ENCODE assay signal across 20 cellular contexts in the genomic region with DNA sequence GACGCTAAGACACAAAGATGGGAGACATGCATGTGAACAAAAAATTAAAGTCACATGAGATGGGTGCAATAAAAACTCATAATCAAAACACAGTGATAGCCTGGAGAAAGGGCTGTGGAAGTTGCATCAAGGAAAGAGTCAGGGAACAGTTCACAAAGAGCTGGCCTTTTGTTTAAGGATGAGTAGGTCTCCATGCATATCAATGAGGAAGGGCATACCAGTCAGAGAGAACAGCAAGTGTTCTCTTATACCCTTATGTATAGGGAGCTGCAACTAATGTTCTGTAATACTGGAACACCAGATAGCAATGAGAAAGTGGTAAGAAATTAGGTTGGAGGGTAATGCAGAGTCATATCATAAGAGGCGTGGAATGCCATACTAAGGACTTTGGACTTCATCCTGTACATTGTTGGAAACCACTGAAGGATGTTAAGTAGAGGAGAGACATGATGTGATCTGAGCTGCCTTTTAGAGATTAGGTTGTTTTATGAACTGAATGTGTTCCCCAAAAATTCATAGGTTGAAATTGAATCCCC. TPM values are rescaled to one million over a fixed set of nuclear protein-coding genes. Genes with fewer than 3 reads are reported as not detected.
DNase-seq lines count a peak whose midpoint lies in the region; ATAC-seq, FAIRE-seq and TF ChIP-seq lines count a peak whose summit lies in the region.
"Had no signal": no experiment of that assay in that cellular context is flagged by ENCODE, and none has a peak within 500 bp of the region (broad histone marks: within the 10 kb centered on the region; RNA-seq: fewer than 3 reads in every experiment).

No MANE protein-coding gene starts in this region.

- TF ChIP-seq EP300 in A549 (IDR thresholded peaks at IDR 0.05): no peak

- H3K4me3 ChIP-seq in A549 (no peak overlapping the region), PC-3 (ENCODE audit: low read length) (no peak overlapping the region), dorsolateral prefrontal cortex (peak overlapping the region in 1 of 59 donors; percentile 38), neuron (ENCODE audit: low read length) (no peak overlapping the region)
- H3K4me3 ChIP-seq: K562, right lobe of liver had no signal

- peak overlapping the region; percentile 66 for H3K4me2 ChIP-seq in A549
- 0 out of 2 replicates have a peak overlapping the region, but pooled peaks have one; percentile 11 for H3K4me2 ChIP-seq in PC-3 (ENCODE audit: low read length)

- TF ChIP-seq CTCF in A549 (IDR thresholded peaks at IDR 0.05): no peak
- no peak for TF ChIP-seq CTCF in PC-3 (conservative IDR thresholded peaks at IDR 0.05; ENCODE audit: low read depth, low read length)
- TF ChIP-seq CTCF in dorsolateral prefrontal cortex (IDR thresholded peaks at IDR 0.05 in 54 of 56, conservative IDR thresholded peaks at IDR 0.05 in 2 of 56; ENCODE audit: low read depth in 1 of 56, partially characterized antibody in 56 of 56): no peak

- 90% methylated on average over 2 of the region's 2 CpGs for WGBS in A549 (ENCODE audit: missing lambda C conversion rate)

- FAIRE-seq in A549 (lab: Jason Lieb, UNC): no peak
- FAIRE-seq: H1 had no signal

- H2AFZ ChIP-seq in PC-3 (ENCODE audit: low read length): no peak overlapping the region
- H2AFZ ChIP-seq in neuron (ENCODE audit: low read depth, low read length): peak overlapping the region; percentile 7

- H4K20me1 ChIP-seq in PC-3 (ENCODE audit: low read length): no peaks in the 10 kb centered on the region

- TF ChIP-seq RAD21 in A549 (conservative IDR thresholded peaks at IDR 0.05 in 1 of 2, IDR thresholded peaks at IDR 0.05 in 1 of 2): no peak

- H3K36me3 ChIP-seq in PC-3 (ENCODE audit: low read depth, low read length) (no peaks in the 10 kb centered on the region), neuron (ENCODE audit: insufficient read depth, low read length) (no peaks in the 10 kb centered on the region)
- H3K36me3 ChIP-seq: right lobe of liver had no signal

- no TSS peak for BruUV-seq in PC-3 (replicated peaks; lab: Mats Ljungman, UMichigan)

- peaks cover 27% of the 10 kb centered on the region for H3K4me1 ChIP-seq in A549
- H3K4me1 ChIP-seq in PC-3 (ENCODE audit: insufficient read depth, low read length): peaks cover 29% of the 10 kb centered on the region
- H3K4me1 ChIP-seq in neuron (ENCODE audit: insufficient read depth, low read length): no peaks in the 10 kb centered on the region
- H3K4me1 ChIP-seq: right lobe of liver had no signal

- H3K79me2 ChIP-seq in PC-3 (ENCODE audit: low read length): no peaks in the 10 kb centered on the region

- H3K9me3 ChIP-seq in A549 (0 out of 3 replicates have a peak, but pooled peaks cover 3% of the 10 kb centered on the region), PC-3 (ENCODE audit: low read length) (no peaks in the 10 kb centered on the region), neuron (ENCODE audit: low read length) (no peaks in the 10 kb centered on the region)
- H3K9me3 ChIP-seq: right lobe of liver had no signal

- POLR2A ChIA-PET in A549 (lab: Yijun Ruan, JAX) (no interaction called here), PC-3 (lab: Charles Lee; ENCODE audit: unreplicated experiment) (no interaction called here)

- peak overlapping the region; percentile 65 for H3K9ac ChIP-seq in PC-3 (ENCODE audit: low read length)

- intact Hi-C loops in PC-3 (cut with micrococcal nuclease): loop anchor here (1.0 to 2.0 kb wide), 2 partner anchors 18 to 580 kb away; no protein-coding TSS in a partner anchor
- intact Hi-C loops in dorsolateral prefrontal cortex (cut with DNase I): loop anchor here (2.0 to 10.0 kb wide), 6 partner anchors 43 to 178 kb away; a partner anchor contains a TSS

- TF ChIP-seq POLR2A in A549 (IDR thresholded peaks at IDR 0.05; ENCODE audit: low read length): no peak

- H3K27me3 ChIP-seq in PC-3 (ENCODE audit: low read length): no peaks in the 10 kb centered on the region
- no peaks in the 10 kb centered on the region for H3K27me3 ChIP-seq in dorsolateral prefrontal cortex
- H3K27me3 ChIP-seq in neuron (ENCODE audit: insufficient read depth, low read length): peaks cover under 1% of the 10 kb centered on the region
- H3K27me3 ChIP-seq: right lobe of liver had no signal

- DNase-seq in A549 (ENCODE audit: low read depth in 1 of 2, low spot score in 1 of 2) (no peak), PC-3 (peak; percentile 3), dorsolateral prefrontal cortex (no peak), Kasumi-1 (lab: John Stamatoyannopoulos, UW) (no peak), activated T-cell treated with anti-CD3 and anti-CD28 coated beads for 4 hours (no peak)
- DNase-seq: activated CD4-positive, alpha-beta T cell treated with anti-CD3 and anti-CD28 coated beads for 4 hours; activated naive CD4-positive, alpha-beta T cell; activated T-cell treated with anti-CD3 and anti-CD28 coated beads, Interleukin-2, amount 50 U/mL, for 4 hours; CD8-positive, alpha-beta T cell; effector CD4-positive, alpha-beta T cell; head of caudate nucleus; left cardiac atrium; right lobe of liver; stimulated activated naive CD4-positive, alpha-beta T cell had no signal

- H3F3A ChIP-seq in PC-3 (ENCODE audit: low read length, unreplicated experiment): no peaks in the 10 kb centered on the region

- CTCF ChIA-PET in A549 (lab: Yijun Ruan, JAX) (interaction anchor here (1.1 kb wide), 1 partner anchor 179 kb away, joined by 5 read pairs; no protein-coding TSS in a partner anchor), PC-3 (lab: Charles Lee) (no interaction called here)

- H3K27ac ChIP-seq in A549 (peak overlapping the region; percentile 81 to 82), PC-3 (ENCODE audit: low read length) (peak overlapping the region; percentile 94), dorsolateral prefrontal cortex (peak overlapping the region in 53 of 59 donors; percentile 2 to 95 (median 85))
- H3K27ac ChIP-seq: 22Rv1, right lobe of liver had no signal

- no peaks in the 10 kb centered on the region for H3K9me2 ChIP-seq in PC-3 (replicated peaks; ENCODE audit: low read length)

- no peak for ATAC-seq in A549
- no peak for ATAC-seq in PC-3
- ATAC-seq in HG02870 (IDR thresholded peaks at IDR 0.05; ENCODE audit: unreplicated experiment): no peak
- ATAC-seq in HG02571 (IDR thresholded peaks at IDR 0.05; ENCODE audit: unreplicated experiment): no peak
- ATAC-seq: activated T-cell treated with anti-CD3 and anti-CD28 coated beads, Interleukin-2, amount 50 U/mL, for 4 hours; CD8-positive, alpha-beta T cell had no signal

TF ChIP-seq in A549, 52 proteins besides CTCF, POLR2A, EP300 and RAD21:
- TF ChIP-seq MAFK (IDR thresholded peaks at IDR 0.05; ENCODE audit: partially characterized antibody) (no peak), CHD4 (IDR thresholded peaks at IDR 0.05; ENCODE audit: borderline replicate concordance) (no peak), NR3C1 (IDR thresholded peaks at IDR 0.05) (no peak), HDAC2 (IDR thresholded peaks at IDR 0.05) (no peak), CHD2 (IDR thresholded peaks at IDR 0.05; ENCODE audit: low read length, partially characterized antibody) (no peak), EHF (CRISPR knock-in tag; IDR thresholded peaks at IDR 0.05) (no peak)
- TF ChIP-seq, protein P1, sequence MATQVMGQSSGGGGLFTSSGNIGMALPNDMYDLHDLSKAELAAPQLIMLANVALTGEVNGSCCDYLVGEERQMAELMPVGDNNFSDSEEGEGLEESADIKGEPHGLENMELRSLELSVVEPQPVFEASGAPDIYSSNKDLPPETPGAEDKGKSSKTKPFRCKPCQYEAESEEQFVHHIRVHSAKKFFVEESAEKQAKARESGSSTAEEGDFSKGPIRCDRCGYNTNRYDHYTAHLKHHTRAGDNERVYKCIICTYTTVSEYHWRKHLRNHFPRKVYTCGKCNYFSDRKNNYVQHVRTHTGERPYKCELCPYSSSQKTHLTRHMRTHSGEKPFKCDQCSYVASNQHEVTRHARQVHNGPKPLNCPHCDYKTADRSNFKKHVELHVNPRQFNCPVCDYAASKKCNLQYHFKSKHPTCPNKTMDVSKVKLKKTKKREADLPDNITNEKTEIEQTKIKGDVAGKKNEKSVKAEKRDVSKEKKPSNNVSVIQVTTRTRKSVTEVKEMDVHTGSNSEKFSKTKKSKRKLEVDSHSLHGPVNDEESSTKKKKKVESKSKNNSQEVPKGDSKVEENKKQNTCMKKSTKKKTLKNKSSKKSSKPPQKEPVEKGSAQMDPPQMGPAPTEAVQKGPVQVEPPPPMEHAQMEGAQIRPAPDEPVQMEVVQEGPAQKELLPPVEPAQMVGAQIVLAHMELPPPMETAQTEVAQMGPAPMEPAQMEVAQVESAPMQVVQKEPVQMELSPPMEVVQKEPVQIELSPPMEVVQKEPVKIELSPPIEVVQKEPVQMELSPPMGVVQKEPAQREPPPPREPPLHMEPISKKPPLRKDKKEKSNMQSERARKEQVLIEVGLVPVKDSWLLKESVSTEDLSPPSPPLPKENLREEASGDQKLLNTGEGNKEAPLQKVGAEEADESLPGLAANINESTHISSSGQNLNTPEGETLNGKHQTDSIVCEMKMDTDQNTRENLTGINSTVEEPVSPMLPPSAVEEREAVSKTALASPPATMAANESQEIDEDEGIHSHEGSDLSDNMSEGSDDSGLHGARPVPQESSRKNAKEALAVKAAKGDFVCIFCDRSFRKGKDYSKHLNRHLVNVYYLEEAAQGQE (IDR thresholded peaks at IDR 0.05): no peak
- TF ChIP-seq, protein P2, sequence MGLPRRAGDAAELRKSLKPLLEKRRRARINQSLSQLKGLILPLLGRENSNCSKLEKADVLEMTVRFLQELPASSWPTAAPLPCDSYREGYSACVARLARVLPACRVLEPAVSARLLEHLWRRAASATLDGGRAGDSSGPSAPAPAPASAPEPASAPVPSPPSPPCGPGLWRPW (IDR thresholded peaks at IDR 0.05): no peak

RNA-seq across cellular contexts. Expression of a gene that starts 46.7 kb away (rescaled TPM):
- polyA plus RNA-seq in A549 (2011; rRNA removed): 1.8 and 2.4 TPM in 2 replicates
- polyA plus RNA-seq in A549 (2012; cell fraction: cytosol; rRNA removed): 0.22 and 0.25 TPM in 2 replicates
- polyA plus RNA-seq in A549 (2012; cell fraction: nucleus; rRNA removed): 0.08 and 0.11 TPM in 2 replicates
- 0.28 to 0.59 TPM (median 0.53 TPM) in 3 replicates for polyA plus RNA-seq in A549 (2017; fragmentation: RNase III; extraction: RNeasy Plus Mini Kit Qiagen cat#74134 plus additional on column Dnase treatment)
- 0.83 TPM in 2 replicates for polyA minus RNA-seq in A549 (2011; rRNA and poly(A)+ RNA removed)
- 1.1 and 2.2 TPM in 2 replicates for total RNA-seq in PC-3 (2014; rRNA removed)
- 1 to 10 TPM; 1.1 to 8.0 (median 3.2) TPM for total RNA-seq in dorsolateral prefrontal cortex
- total RNA-seq: CD8-positive, alpha-beta T cell had no signal
